25 cellular contexts compared by ENCODE assay signal in genomic region chr9:92721548-92721947, GRCh38. TPM values are rescaled to one million over a fixed set of nuclear protein-coding genes. Genes with fewer than 3 reads are reported as not detected.
A peak's percentile ranks its signal among the peaks of the same experiment; 100 is the strongest.
DNase-seq lines count a peak whose midpoint lies in the region; ATAC-seq and TF ChIP-seq lines count a peak whose summit lies in the region.
"Had no signal": no experiment of that assay in that cellular context is flagged by ENCODE, and none has a peak within 500 bp of the region (broad histone marks: within the 10 kb centered on the region; RNA-seq: fewer than 3 reads in every experiment).

No MANE protein-coding gene starts in this region.

- peak overlapping the region; percentile 7 for H3K27ac Mint-ChIP-seq in activated CD8-positive, alpha-beta T cell treated with anti-CD3 and anti-CD28 coated beads, Interleukin-2, amount 10 ng/mL, durations not matched to agents 7 days and 5 days
- no peak overlapping the region for H3K27ac Mint-ChIP-seq in activated CD8-positive, alpha-beta T cell treated with anti-CD3 and anti-CD28 coated beads for 36 hours
- H3K27ac Mint-ChIP-seq in stimulated activated memory B cell treated with anti-CD40 and anti-IgM and Interleukin-4, amounts not matched to agents 10 μg/mL and 1 μg/mL and 100 μg/mL, for 72 hours: peak overlapping the region; percentile 68
- no peak overlapping the region for H3K27ac Mint-ChIP-seq in activated T-helper 1 cell treated with anti-CD3 and anti-CD28 coated beads, Interleukin-12 subunit alpha, Interleukin-12 subunit beta, Interleukin-2, Interleukin-4 antibody, amounts not matched to agents 30 ng/mL and 10 ng/mL and 1 ng/mL, durations not matched to agents 14 hours and 24 hours and 36 hours
- H3K27ac Mint-ChIP-seq: activated CD4-positive, alpha-beta T cell treated with anti-CD3 and anti-CD28 coated beads, Interleukin-2, amount 10 ng/mL, durations not matched to agents 7 days and 5 days; activated naive CD4-positive, alpha-beta T cell treated with anti-CD3 and anti-CD28 coated beads for 36 hours had no signal

- no peaks in the 10 kb centered on the region for H3K27me3 ChIP-seq in foreskin keratinocyte
- H3K27me3 ChIP-seq: ascending aorta, gastroesophageal sphincter, tibial nerve had no signal

- no peaks in the 10 kb centered on the region for H4K20me1 ChIP-seq in OCI-LY7 (ENCODE audit: insufficient read depth, low read length)

- TF ChIP-seq CTCF in activated CD8-positive, alpha-beta T cell treated with anti-CD3 and anti-CD28 coated beads for 36 hours (IDR thresholded peaks at IDR 0.05): no peak
- TF ChIP-seq CTCF in OCI-LY7 (conservative IDR thresholded peaks at IDR 0.05; ENCODE audit: low read length): no peak
- TF ChIP-seq CTCF in foreskin keratinocyte (conservative IDR thresholded peaks at IDR 0.05): no peak

- peaks cover 22% of the 10 kb centered on the region for H3K36me3 Mint-ChIP-seq in activated CD8-positive, alpha-beta T cell treated with anti-CD3 and anti-CD28 coated beads, Interleukin-2, amount 10 ng/mL, durations not matched to agents 7 days and 5 days (ENCODE audit: low read depth)
- H3K36me3 Mint-ChIP-seq in activated CD8-positive, alpha-beta T cell treated with anti-CD3 and anti-CD28 coated beads for 36 hours (ENCODE audit: low read depth): peaks cover 31% of the 10 kb centered on the region
- peaks cover 72% of the 10 kb centered on the region for H3K36me3 Mint-ChIP-seq in stimulated activated memory B cell treated with anti-CD40 and anti-IgM and Interleukin-4, amounts not matched to agents 10 μg/mL and 1 μg/mL and 100 μg/mL, for 72 hours
- H3K36me3 Mint-ChIP-seq in activated T-helper 1 cell treated with anti-CD3 and anti-CD28 coated beads, Interleukin-12 subunit alpha, Interleukin-12 subunit beta, Interleukin-2, Interleukin-4 antibody, amounts not matched to agents 30 ng/mL and 10 ng/mL and 1 ng/mL, durations not matched to agents 14 hours and 24 hours and 36 hours (ENCODE audit: low read depth): peaks cover 14% of the 10 kb centered on the region

- peaks cover 12% of the 10 kb centered on the region for H3K4me1 Mint-ChIP-seq in activated CD8-positive, alpha-beta T cell treated with anti-CD3 and anti-CD28 coated beads, Interleukin-2, amount 10 ng/mL, durations not matched to agents 7 days and 5 days (ENCODE audit: low read depth)
- H3K4me1 Mint-ChIP-seq in activated CD8-positive, alpha-beta T cell treated with anti-CD3 and anti-CD28 coated beads for 36 hours (ENCODE audit: low read depth): no peaks in the 10 kb centered on the region
- H3K4me1 Mint-ChIP-seq in stimulated activated memory B cell treated with anti-CD40 and anti-IgM and Interleukin-4, amounts not matched to agents 10 μg/mL and 1 μg/mL and 100 μg/mL, for 72 hours: peaks cover 84% of the 10 kb centered on the region
- H3K4me1 Mint-ChIP-seq in activated T-helper 1 cell treated with anti-CD3 and anti-CD28 coated beads, Interleukin-12 subunit alpha, Interleukin-12 subunit beta, Interleukin-2, Interleukin-4 antibody, amounts not matched to agents 30 ng/mL and 10 ng/mL and 1 ng/mL, durations not matched to agents 14 hours and 24 hours and 36 hours (ENCODE audit: low read depth): no peaks in the 10 kb centered on the region

- intact Hi-C loops in activated CD8-positive, alpha-beta T cell treated with anti-CD3 and anti-CD28 coated beads for 36 hours (cut with micrococcal nuclease): no loop called here
- intact Hi-C loops in OCI-LY7 (cut with micrococcal nuclease; ENCODE audit: unreplicated experiment): loop anchor here (1.0 to 10.0 kb wide), 4 partner anchors 43 to 543 kb away; partner anchors contain the start of gene BICD2
- intact Hi-C loops in activated T-helper 1 cell treated with anti-CD3 and anti-CD28 coated beads, Interleukin-12 subunit alpha, Interleukin-12 subunit beta, Interleukin-2, Interleukin-4 antibody, amounts not matched to agents 30 ng/mL and 10 ng/mL and 1 ng/mL, durations not matched to agents 14 hours and 24 hours and 36 hours (cut with micrococcal nuclease): no loop called here

- H3K4me1 ChIP-seq in OCI-LY7 (ENCODE audit: insufficient read depth, low read length, poor library complexity, severe bottlenecking) (peaks cover 100% of the 10 kb centered on the region), foreskin keratinocyte (peaks cover 33% of the 10 kb centered on the region)
- H3K4me1 ChIP-seq: ascending aorta, Caco-2 had no signal

- POLR2A ChIA-PET in activated CD8-positive, alpha-beta T cell treated with anti-CD3 and anti-CD28 coated beads, Interleukin-2, amount 10 ng/mL, durations not matched to agents 7 days and 5 days (lab: Charles Lee): no interaction called here
- POLR2A ChIA-PET in activated CD8-positive, alpha-beta T cell treated with anti-CD3 and anti-CD28 coated beads for 36 hours (lab: Charles Lee): no interaction called here
- POLR2A ChIA-PET in OCI-LY7 (lab: Charles Lee): interaction anchor here (0.5 to 1.4 kb wide), 4 partner anchors 12 to 831 kb away, joined by 3 to 5 read pairs (median 4); no protein-coding TSS in a partner anchor

- peaks cover 76% of the 10 kb centered on the region for H3K36me3 ChIP-seq in OCI-LY7 (ENCODE audit: insufficient read depth, low read length)

- peak overlapping the region; percentile 96 for H3K27ac ChIP-seq in OCI-LY7 (ENCODE audit: low read depth, low read length, poor library complexity, severe bottlenecking)
- peak overlapping the region; percentile 80 for H3K27ac ChIP-seq in foreskin keratinocyte
- H3K27ac ChIP-seq: ascending aorta, gastroesophageal sphincter, HL-60 had no signal

- H3K4me3 ChIP-seq in OCI-LY7 (ENCODE audit: low read depth, low read length, poor library complexity, severe bottlenecking): peak overlapping the region; percentile 56
- H3K4me3 ChIP-seq: ascending aorta, gastroesophageal sphincter, tibial nerve had no signal

- H3K4me2 ChIP-seq in OCI-LY7 (ENCODE audit: low read length): peak overlapping the region; percentile 82

- H3K9me3 ChIP-seq in OCI-LY7 (ENCODE audit: low read length): no peaks in the 10 kb centered on the region
- H3K9me3 ChIP-seq: ascending aorta, Caco-2, gastroesophageal sphincter, tibial nerve had no signal

- no peak overlapping the region for H3K4me3 Mint-ChIP-seq in activated CD8-positive, alpha-beta T cell treated with anti-CD3 and anti-CD28 coated beads, Interleukin-2, amount 10 ng/mL, durations not matched to agents 7 days and 5 days
- no peak overlapping the region for H3K4me3 Mint-ChIP-seq in activated CD8-positive, alpha-beta T cell treated with anti-CD3 and anti-CD28 coated beads for 36 hours
- no peak overlapping the region for H3K4me3 Mint-ChIP-seq in stimulated activated memory B cell treated with anti-CD40 and anti-IgM and Interleukin-4, amounts not matched to agents 10 μg/mL and 1 μg/mL and 100 μg/mL, for 72 hours
- no peak overlapping the region for H3K4me3 Mint-ChIP-seq in activated T-helper 1 cell treated with anti-CD3 and anti-CD28 coated beads, Interleukin-12 subunit alpha, Interleukin-12 subunit beta, Interleukin-2, Interleukin-4 antibody, amounts not matched to agents 30 ng/mL and 10 ng/mL and 1 ng/mL, durations not matched to agents 14 hours and 24 hours and 36 hours
- H3K4me3 Mint-ChIP-seq: activated CD4-positive, alpha-beta T cell treated with anti-CD3 and anti-CD28 coated beads, Interleukin-2, amount 10 ng/mL, durations not matched to agents 7 days and 5 days; activated naive CD4-positive, alpha-beta T cell treated with anti-CD3 and anti-CD28 coated beads for 36 hours; stimulated activated naive CD8-positive, alpha-beta T cell treated with anti-CD3 and anti-CD28 coated beads, Interleukin-15, amount 100 ng/mL, for 72 hours had no signal

- CTCF ChIA-PET in activated CD8-positive, alpha-beta T cell treated with anti-CD3 and anti-CD28 coated beads, Interleukin-2, amount 10 ng/mL, durations not matched to agents 7 days and 5 days (lab: Charles Lee): no interaction called here
- CTCF ChIA-PET in activated CD8-positive, alpha-beta T cell treated with anti-CD3 and anti-CD28 coated beads for 36 hours (lab: Charles Lee): no interaction called here
- CTCF ChIA-PET in OCI-LY7 (lab: Charles Lee; ENCODE audit: unreplicated experiment): no interaction called here

- no peak overlapping the region for H2AFZ ChIP-seq in OCI-LY7 (ENCODE audit: low read length)

- DNase-seq in activated CD8-positive, alpha-beta T cell treated with anti-CD3 and anti-CD28 coated beads, Interleukin-2, amount 10 ng/mL, durations not matched to agents 7 days and 5 days: no peak
- DNase-seq in activated CD8-positive, alpha-beta T cell treated with anti-CD3 and anti-CD28 coated beads for 36 hours: no peak
- DNase-seq in OCI-LY7 (ENCODE audit: low spot score): no peak
- no peak for DNase-seq in foreskin keratinocyte
- DNase-seq in activated T-helper 1 cell treated with anti-CD3 and anti-CD28 coated beads, Interleukin-12 subunit alpha, Interleukin-12 subunit beta, Interleukin-2, Interleukin-4 antibody, amounts not matched to agents 30 ng/mL and 10 ng/mL and 1 ng/mL, durations not matched to agents 14 hours and 24 hours and 36 hours (ENCODE audit: low spot score): no peak
- DNase-seq: 8988T; activated naive CD4-positive, alpha-beta T cell treated with anti-CD3 and anti-CD28 coated beads for 36 hours; Caco-2; central memory CD4-positive, alpha-beta T cell; NCI-H1694; NCI-H2171 treated with DMSO at 0.1 percent for 48 hours; NCI-H526 treated with DMSO at 0.1 percent for 48 hours; PC-3; SIG-M5; stimulated activated naive CD8-positive, alpha-beta T cell treated with anti-CD3 and anti-CD28 coated beads, Interleukin-15, amount 100 ng/mL, for 72 hours; T-helper 1 cell had no signal

- peaks cover 38% of the 10 kb centered on the region for H3K79me2 ChIP-seq in OCI-LY7 (ENCODE audit: insufficient read depth, low read depth, low read length)

- H3K27me3 Mint-ChIP-seq in activated CD8-positive, alpha-beta T cell treated with anti-CD3 and anti-CD28 coated beads, Interleukin-2, amount 10 ng/mL, durations not matched to agents 7 days and 5 days (ENCODE audit: low read depth): no peaks in the 10 kb centered on the region
- no peaks in the 10 kb centered on the region for H3K27me3 Mint-ChIP-seq in activated CD8-positive, alpha-beta T cell treated with anti-CD3 and anti-CD28 coated beads for 36 hours
- H3K27me3 Mint-ChIP-seq in stimulated activated memory B cell treated with anti-CD40 and anti-IgM and Interleukin-4, amounts not matched to agents 10 μg/mL and 1 μg/mL and 100 μg/mL, for 72 hours: no peaks in the 10 kb centered on the region
- H3K27me3 Mint-ChIP-seq in activated T-helper 1 cell treated with anti-CD3 and anti-CD28 coated beads, Interleukin-12 subunit alpha, Interleukin-12 subunit beta, Interleukin-2, Interleukin-4 antibody, amounts not matched to agents 30 ng/mL and 10 ng/mL and 1 ng/mL, durations not matched to agents 14 hours and 24 hours and 36 hours (ENCODE audit: insufficient read depth): no peaks in the 10 kb centered on the region
- H3K27me3 Mint-ChIP-seq: activated CD4-positive, alpha-beta T cell treated with anti-CD3 and anti-CD28 coated beads, Interleukin-2, amount 10 ng/mL, durations not matched to agents 7 days and 5 days; stimulated activated naive CD8-positive, alpha-beta T cell treated with anti-CD3 and anti-CD28 coated beads, Interleukin-15, amount 100 ng/mL, for 72 hours had no signal

- H3K9me3 Mint-ChIP-seq in activated CD8-positive, alpha-beta T cell treated with anti-CD3 and anti-CD28 coated beads, Interleukin-2, amount 10 ng/mL, durations not matched to agents 7 days and 5 days (ENCODE audit: insufficient read depth): no peaks in the 10 kb centered on the region
- H3K9me3 Mint-ChIP-seq in activated CD8-positive, alpha-beta T cell treated with anti-CD3 and anti-CD28 coated beads for 36 hours: no peaks in the 10 kb centered on the region
- H3K9me3 Mint-ChIP-seq in stimulated activated memory B cell treated with anti-CD40 and anti-IgM and Interleukin-4, amounts not matched to agents 10 μg/mL and 1 μg/mL and 100 μg/mL, for 72 hours: no peaks in the 10 kb centered on the region
- no peaks in the 10 kb centered on the region for H3K9me3 Mint-ChIP-seq in activated T-helper 1 cell treated with anti-CD3 and anti-CD28 coated beads, Interleukin-12 subunit alpha, Interleukin-12 subunit beta, Interleukin-2, Interleukin-4 antibody, amounts not matched to agents 30 ng/mL and 10 ng/mL and 1 ng/mL, durations not matched to agents 14 hours and 24 hours and 36 hours
- H3K9me3 Mint-ChIP-seq: activated CD4-positive, alpha-beta T cell treated with anti-CD3 and anti-CD28 coated beads, Interleukin-2, amount 10 ng/mL, durations not matched to agents 7 days and 5 days; activated naive CD4-positive, alpha-beta T cell treated with anti-CD3 and anti-CD28 coated beads for 36 hours; stimulated activated naive CD8-positive, alpha-beta T cell treated with anti-CD3 and anti-CD28 coated beads, Interleukin-15, amount 100 ng/mL, for 72 hours had no signal

- no TSS peak for BruUV-seq in OCI-LY7 (replicated peaks; lab: Mats Ljungman, UMichigan)

- ATAC-seq in activated CD8-positive, alpha-beta T cell treated with anti-CD3 and anti-CD28 coated beads, Interleukin-2, amount 10 ng/mL, durations not matched to agents 7 days and 5 days: no peak
- no peak for ATAC-seq in activated CD8-positive, alpha-beta T cell treated with anti-CD3 and anti-CD28 coated beads for 36 hours
- ATAC-seq in foreskin keratinocyte (no peak), HG03565 (IDR thresholded peaks at IDR 0.05; ENCODE audit: unreplicated experiment) (no peak), HG02610 (IDR thresholded peaks at IDR 0.05; ENCODE audit: unreplicated experiment) (no peak)
- ATAC-seq in stimulated activated memory B cell treated with anti-CD40 and anti-IgM and Interleukin-4, amounts not matched to agents 10 μg/mL and 1 μg/mL and 100 μg/mL, for 72 hours: peak; percentile 37
- ATAC-seq: esophagus mucosa; gastroesophageal sphincter; PC-3; stimulated activated naive CD8-positive, alpha-beta T cell treated with anti-CD3 and anti-CD28 coated beads, Interleukin-15, amount 100 ng/mL, for 72 hours had no signal

- no peaks in the 10 kb centered on the region for H3K9me2 ChIP-seq in OCI-LY7 (ENCODE audit: insufficient read depth, low read length)

RNA-seq across cellular contexts. Expression of gene BICD2, which starts 43.1 kb away (rescaled TPM):
- total RNA-seq in activated CD8-positive, alpha-beta T cell treated with anti-CD3 and anti-CD28 coated beads, Interleukin-2, amount 10 ng/mL, durations not matched to agents 7 days and 5 days: 10 to 100 TPM; 31.9 to 32.5 TPM
- total RNA-seq in activated CD8-positive, alpha-beta T cell treated with anti-CD3 and anti-CD28 coated beads for 36 hours: 10 to 100 TPM; 14.2 to 16.8 TPM
- 71.0 and 71.7 TPM in 2 replicates for total RNA-seq in OCI-LY7 (2014; rRNA removed; shearing (Covaris generic))
- total RNA-seq in OCI-LY7 (2022): 46.5 and 53.9 TPM in 2 replicates
- 60.0 and 66.3 TPM in 2 replicates for total RNA-seq in foreskin keratinocyte
- polyA plus RNA-seq in foreskin keratinocyte: 19.3 and 24.2 TPM in 2 replicates
- total RNA-seq in activated T-helper 1 cell treated with anti-CD3 and anti-CD28 coated beads, Interleukin-12 subunit alpha, Interleukin-12 subunit beta, Interleukin-2, Interleukin-4 antibody, amounts not matched to agents 30 ng/mL and 10 ng/mL and 1 ng/mL, durations not matched to agents 14 hours and 24 hours and 36 hours: 28.9 and 29.4 TPM in 2 replicates

RNA-seq across cellular contexts. Expression of gene IPPK, which starts 51.6 kb away (rescaled TPM):
- 1 to 10 TPM; 8.7 to 9.7 TPM for total RNA-seq in activated CD8-positive, alpha-beta T cell treated with anti-CD3 and anti-CD28 coated beads, Interleukin-2, amount 10 ng/mL, durations not matched to agents 7 days and 5 days
- total RNA-seq in activated CD8-positive, alpha-beta T cell treated with anti-CD3 and anti-CD28 coated beads for 36 hours: 10 to 100 TPM; 12.5 to 15.8 TPM
- total RNA-seq in OCI-LY7 (2014; rRNA removed; shearing (Covaris generic)): 12.6 and 12.7 TPM in 2 replicates
- 10.3 and 12.0 TPM in 2 replicates for total RNA-seq in OCI-LY7 (2022)
- total RNA-seq in foreskin keratinocyte: 16.7 and 17.1 TPM in 2 replicates
- polyA plus RNA-seq in foreskin keratinocyte: 10.4 and 12.9 TPM in 2 replicates
- 14.8 and 14.9 TPM in 2 replicates for total RNA-seq in activated T-helper 1 cell treated with anti-CD3 and anti-CD28 coated beads, Interleukin-12 subunit alpha, Interleukin-12 subunit beta, Interleukin-2, Interleukin-4 antibody, amounts not matched to agents 30 ng/mL and 10 ng/mL and 1 ng/mL, durations not matched to agents 14 hours and 24 hours and 36 hours

Comparison
In these comparisons a context has a peak if more than half of its experiments do, and no peak if none do; other contexts are left out.
1. H3K27ac Mint-ChIP-seq: peak in activated CD8-positive, alpha-beta T cell treated with anti-CD3 and anti-CD28 coated beads, Interleukin-2, amount 10 ng/mL, durations not matched to agents 7 days and 5 days (single experiment) and stimulated activated memory B cell treated with anti-CD40 and anti-IgM and Interleukin-4, amounts not matched to agents 10 μg/mL and 1 μg/mL and 100 μg/mL, for 72 hours (single experiment); none in activated CD8-positive, alpha-beta T cell treated with anti-CD3 and anti-CD28 coated beads for 36 hours (single experiment) and activated T-helper 1 cell treated with anti-CD3 and anti-CD28 coated beads, Interleukin-12 subunit alpha, Interleukin-12 subunit beta, Interleukin-2, Interleukin-4 antibody, amounts not matched to agents 30 ng/mL and 10 ng/mL and 1 ng/mL, durations not matched to agents 14 hours and 24 hours and 36 hours (single experiment).